In genomic region chr1:109937738-109938137, GRCh38 we compare ENCODE assay signal across 25 cellular contexts.
"Had no signal": no experiment of that assay in that cellular context is flagged by ENCODE, and none has a peak within 500 bp of the region (broad histone marks: within the 10 kb centered on the region; RNA-seq: fewer than 3 reads in every experiment).

No MANE protein-coding gene starts in this region.

- H3K4me3 ChIP-seq: esophagus squamous epithelium, gastrocnemius medialis, heart right ventricle, left lung, lower lobe of right lung had no signal

- H3K36me3 ChIP-seq: esophagus squamous epithelium, gastrocnemius medialis, heart right ventricle, left lung, lower lobe of right lung had no signal

- H3K27me3 ChIP-seq: esophagus squamous epithelium, gastrocnemius medialis, heart right ventricle, left lung had no signal

- ATAC-seq: effector memory CD8-positive, alpha-beta T cell; esophagus mucosa; gastrocnemius medialis; heart right ventricle; left cardiac atrium; left lung; left ventricle myocardium superior; lower lobe of right lung; naive thymus-derived CD4-positive, alpha-beta T cell had no signal

- H3K27ac ChIP-seq: epithelial cell of prostate, esophagus squamous epithelium, gastrocnemius medialis, heart right ventricle, left lung, lower lobe of right lung had no signal

- DNase-seq: cortex of kidney; effector CD8-positive, alpha-beta T cell; effector memory CD8-positive, alpha-beta T cell; endodermal cell; erythroblast; esophagus squamous epithelium; foreskin fibroblast; foreskin melanocyte; gastrocnemius medialis; glutamatergic neuron; head of caudate nucleus; heart right ventricle; hippocampal formation; left cardiac atrium; left lung; left ventricle myocardium superior; lower lobe of right lung; mesendoderm; midbrain; naive thymus-derived CD4-positive, alpha-beta T cell had no signal

- H3K4me1 ChIP-seq: gastrocnemius medialis had no signal

- H3K9me3 ChIP-seq: gastrocnemius medialis had no signal

- FAIRE-seq: endometrium, islet of Langerhans, keratinocyte had no signal
